Comparison of ENCODE assay signal across 1 cellular context in the genomic region with DNA sequence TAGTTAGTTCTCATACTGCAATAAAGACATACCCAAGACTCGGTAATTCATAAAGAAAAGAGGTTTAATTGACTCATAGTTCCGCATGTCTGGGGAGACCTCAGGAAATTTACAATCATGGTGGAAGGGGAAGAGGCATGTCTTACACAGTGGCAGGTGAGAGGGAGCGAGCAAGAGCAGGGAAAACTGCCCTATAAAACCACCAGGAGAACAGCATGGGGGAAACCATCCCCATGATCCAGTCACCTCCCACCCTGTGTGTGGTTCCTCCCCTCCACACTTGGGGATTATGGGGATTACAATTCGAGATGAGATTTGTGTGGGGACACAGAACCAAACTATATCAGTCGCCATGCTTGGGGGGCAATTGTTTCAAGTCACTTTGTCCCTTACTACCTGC.
TF ChIP-seq lines count a peak whose summit lies in the region.

No MANE protein-coding gene starts in this region.

TF ChIP-seq in endothelial cell of umbilical vein, 7 proteins besides CTCF, POLR2A, EP300 and RAD21:
- TF ChIP-seq EZH2 (IDR thresholded peaks at IDR 0.05; ENCODE audit: borderline replicate concordance, low read depth, low read length, severe bottlenecking), result no peak
- TF ChIP-seq, protein P1, sequence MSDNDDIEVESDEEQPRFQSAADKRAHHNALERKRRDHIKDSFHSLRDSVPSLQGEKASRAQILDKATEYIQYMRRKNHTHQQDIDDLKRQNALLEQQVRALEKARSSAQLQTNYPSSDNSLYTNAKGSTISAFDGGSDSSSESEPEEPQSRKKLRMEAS (IDR thresholded peaks at IDR 0.05; ENCODE audit: insufficient read depth, insufficient read length), result no peak
- no peak for TF ChIP-seq GATA2 (IDR thresholded peaks at IDR 0.05; ENCODE audit: insufficient read depth, insufficient read length, low read depth, low read length)
- TF ChIP-seq FOS (IDR thresholded peaks at IDR 0.05; ENCODE audit: borderline replicate concordance, insufficient read depth, low read length), result no peak
- TF ChIP-seq JUN (IDR thresholded peaks at IDR 0.05; ENCODE audit: borderline replicate concordance, insufficient read depth, insufficient read length, low read depth), result no peak
- TF ChIP-seq MYC (IDR thresholded peaks at IDR 0.05; ENCODE audit: low read depth, low read length), result no peak
- no peak for TF ChIP-seq POLR2AphosphoS5 (IDR thresholded peaks at IDR 0.05; ENCODE audit: insufficient read depth, low read depth, low read length)
